In the genomic region with DNA sequence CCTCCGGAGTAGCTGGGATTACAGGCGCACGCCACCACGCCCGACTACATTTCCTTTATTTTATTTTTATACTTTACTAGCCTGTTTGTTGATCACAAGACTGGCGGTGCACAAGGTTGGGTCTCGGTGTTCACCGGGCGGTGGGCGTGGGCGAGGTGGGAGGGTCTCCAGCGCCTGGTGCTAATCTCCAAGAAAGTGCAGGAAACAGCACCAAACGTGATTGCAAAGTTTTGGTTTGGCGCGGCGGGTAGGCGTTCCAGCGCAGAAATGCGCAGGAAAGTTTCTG, we compare ENCODE assay signal across 1 cellular context.
TF ChIP-seq lines count a peak whose summit lies in the region.

No MANE protein-coding gene starts in this region.

TF ChIP-seq in SK-N-SH treated with all-trans-retinoic acid at 6 μM for 48 hours, 23 proteins besides CTCF, POLR2A, EP300 and RAD21:
- TF ChIP-seq TSHZ2 (CRISPR knock-in tag; IDR thresholded peaks at IDR 0.05) (no peak), ISL1 (CRISPR knock-in tag; IDR thresholded peaks at IDR 0.05) (no peak), TCF4 (CRISPR knock-in tag; IDR thresholded peaks at IDR 0.05; ENCODE audit: borderline replicate concordance) (no peak)
